1 cellular context compared by ENCODE assay signal in the genomic region with DNA sequence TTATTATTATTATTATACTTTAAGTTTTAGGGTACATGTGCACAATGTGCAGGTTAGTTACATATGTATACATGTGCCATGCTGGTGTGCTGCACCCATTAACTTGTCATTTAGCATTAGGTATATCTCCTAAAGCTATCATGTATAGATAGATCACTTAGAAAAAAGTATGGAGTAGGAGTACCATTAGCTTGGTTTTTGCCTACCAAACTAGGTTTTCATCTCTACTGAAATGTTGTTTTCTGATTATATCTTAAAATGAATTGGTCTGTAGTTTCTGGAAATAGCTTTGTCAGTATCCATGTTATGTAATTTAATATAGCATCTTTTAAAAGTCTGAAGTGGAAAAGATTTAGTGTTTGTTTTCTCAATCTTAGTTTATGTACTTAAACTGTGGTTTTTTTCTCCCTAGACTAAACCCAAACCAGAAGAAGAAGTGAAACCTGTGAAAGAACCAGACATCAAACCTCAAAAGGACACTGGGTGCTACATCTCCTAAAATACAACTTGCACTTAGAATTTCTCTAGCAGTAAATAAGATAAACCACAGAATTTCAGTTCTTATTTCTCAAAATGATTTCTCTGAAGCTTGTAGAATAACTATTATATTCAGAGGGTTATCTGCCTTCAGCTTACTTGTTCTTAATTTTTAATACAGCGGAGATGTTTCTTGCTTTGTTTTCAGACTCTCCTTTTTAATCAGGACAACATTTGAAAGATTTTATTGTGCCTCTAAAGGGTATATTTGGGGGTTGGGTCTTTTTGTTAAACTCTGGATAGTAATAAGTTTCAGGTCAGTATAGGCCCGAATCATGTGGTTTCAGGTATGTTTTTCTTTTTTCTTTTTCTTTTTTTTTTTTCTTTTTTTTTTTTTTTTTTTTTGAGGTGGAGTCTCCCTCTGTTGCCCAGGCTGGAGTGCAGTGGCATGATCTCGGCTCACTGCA.
TF ChIP-seq lines count a peak whose summit lies in the region.

No MANE protein-coding gene starts in this region.

TF ChIP-seq in HepG2, 621 proteins besides CTCF, POLR2A, EP300 and RAD21:
- no peak for TF ChIP-seq PAF1 (CRISPR knock-in tag; IDR thresholded peaks at IDR 0.05)
- TF ChIP-seq ZNF232 (CRISPR knock-in tag; IDR thresholded peaks at IDR 0.05; ENCODE audit: borderline replicate concordance) = no peak
- TF ChIP-seq ZNF546 (CRISPR knock-in tag; conservative IDR thresholded peaks at IDR 0.05) = no peak
- TF ChIP-seq ZNF24 (IDR thresholded peaks at IDR 0.05) = no peak
- TF ChIP-seq ZNF101 (CRISPR knock-in tag; IDR thresholded peaks at IDR 0.05; ENCODE audit: borderline replicate concordance, low read depth) = no peak
- no peak for TF ChIP-seq SRSF1 (optimal IDR thresholded peaks at IDR 0.05; ENCODE audit: low read depth, low read length)
